Comparison of ENCODE assay signal across 9 cellular contexts in the genomic region with DNA sequence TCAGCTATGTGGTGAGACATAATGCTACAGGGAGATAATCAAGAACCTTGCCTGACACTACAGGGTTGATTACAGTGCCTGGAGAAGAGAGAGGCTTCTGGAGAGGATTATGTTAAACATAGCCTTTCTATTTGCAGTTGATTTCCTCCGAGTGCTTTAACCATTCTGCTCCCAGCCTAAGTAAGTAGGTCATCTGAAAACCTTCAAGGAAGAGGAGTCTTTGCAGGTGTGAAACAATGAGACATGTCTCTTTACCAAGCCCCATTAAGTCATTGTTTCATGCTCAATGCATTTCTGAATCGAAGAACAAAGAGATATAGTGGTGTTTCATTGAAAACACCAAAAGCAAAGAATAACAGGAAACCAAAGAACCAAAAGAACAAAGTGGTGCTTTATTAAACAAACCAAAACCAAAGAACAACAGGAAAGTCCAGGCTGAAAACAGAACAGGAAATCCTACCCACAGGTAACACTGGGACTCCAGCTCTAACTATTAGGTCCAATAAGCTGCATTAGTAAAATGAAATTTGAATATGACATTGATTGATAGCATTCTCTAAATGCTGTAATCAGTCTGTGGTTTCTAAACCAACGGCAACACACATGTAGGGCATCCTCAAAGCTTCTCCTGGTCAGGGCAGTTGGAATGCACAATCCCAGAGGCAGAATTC.
DNase-seq lines count a peak whose midpoint lies in the region; ATAC-seq, FAIRE-seq and TF ChIP-seq lines count a peak whose summit lies in the region.
"Had no signal": no experiment of that assay in that cellular context is flagged by ENCODE, and none has a peak within 500 bp of the region (broad histone marks: within the 10 kb centered on the region; RNA-seq: fewer than 3 reads in every experiment).

No MANE protein-coding gene starts in this region.

- no peak for TF ChIP-seq RAD21 in H1 (IDR thresholded peaks at IDR 0.05 in 1 of 2, conservative IDR thresholded peaks at IDR 0.05 in 1 of 2; ENCODE audit: low read depth in 2 of 2, low read length in 2 of 2)

- no peaks in the 10 kb centered on the region for H3K79me1 ChIP-seq in H1 (ENCODE audit: low read depth, low read length)

- H3K36me3 ChIP-seq in H1 (ENCODE audit: control insufficient read depth in 2 of 4, insufficient read depth in 4 of 4, low read length in 3 of 4) (no peaks in the 10 kb centered on the region), GM23248 (ENCODE audit: low read depth) (no peaks in the 10 kb centered on the region)

- no peak overlapping the region for H4K5ac ChIP-seq in H1 (ENCODE audit: insufficient read length, low read depth, low read length)

- H3K9ac ChIP-seq in H1 (replicated peaks in 1 of 4; ENCODE audit: extremely low read depth in 1 of 4, low read depth in 3 of 4, low read length in 3 of 4) (no peak overlapping the region), GM23248 (no peak overlapping the region)

- H4K8ac ChIP-seq in H1 (ENCODE audit: extremely low read depth, insufficient read depth, low read length), result no peak overlapping the region

- CTCF ChIA-PET in H1 (lab: Charles Lee; ENCODE audit: partially characterized antibody), result interaction anchor here (0.6 to 1.0 kb wide), 3 partner anchors 34 to 967 kb away, joined by 3 to 4 read pairs (median 3); no protein-coding TSS in a partner anchor

- peaks cover 6% of the 10 kb centered on the region for H3K27me3 Mint-ChIP-seq in IgD-negative memory B cell

- H3F3A ChIP-seq in GM23248 (ENCODE audit: insufficient read depth), result peaks cover 8% of the 10 kb centered on the region; the same call in 1 of the 2 replicates

- H3K79me2 ChIP-seq in H1 (ENCODE audit: control insufficient read depth in 1 of 2, insufficient read depth in 2 of 2, low read length in 2 of 2), result no peaks in the 10 kb centered on the region
- no peaks in the 10 kb centered on the region for H3K79me2 ChIP-seq in GM23248 (ENCODE audit: insufficient read depth)

- peak overlapping the region; percentile 81 for H4K91ac ChIP-seq in H1 (replicated peaks; ENCODE audit: insufficient read length, low read length)

- H2BK5ac ChIP-seq in H1 (ENCODE audit: low read depth, low read length), result no peak overlapping the region

- H3K14ac ChIP-seq in H1 (ENCODE audit: insufficient read length), result no peak overlapping the region

- H3K4me1 Mint-ChIP-seq in IgD-negative memory B cell, result peaks cover 12 to 18% (median 18%) of the 10 kb centered on the region in 3 donors

- no peaks in the 10 kb centered on the region for H3K9me3 Mint-ChIP-seq in IgD-negative memory B cell

- H3K4me1 ChIP-seq in H1 (replicated peaks in 1 of 4; ENCODE audit: control insufficient read depth in 3 of 4, insufficient read depth in 4 of 4, low read length in 3 of 4) (peaks cover 6 to 19% (median 17%) of the 10 kb centered on the region in 4 experiments; a peak in 6 of 7 replicates), GM23248 (ENCODE audit: insufficient read depth) (peaks cover 4% of the 10 kb centered on the region)

- H2AK5ac ChIP-seq in H1 (ENCODE audit: low read depth, low read length), result no peak overlapping the region

- TF ChIP-seq CTCF in C4-2B (conservative IDR thresholded peaks at IDR 0.05), result no peak
- no peak for TF ChIP-seq CTCF in H1 (IDR thresholded peaks at IDR 0.05; ENCODE audit: control extremely low read depth in 1 of 3, insufficient read depth in 1 of 3, low read depth in 1 of 3, low read length in 3 of 3)

- in situ Hi-C loops in GM23248 (cut with MboI), result no loop called here

- H3K9me2 ChIP-seq in GM23248 (ENCODE audit: insufficient read depth), result no peaks in the 10 kb centered on the region

- H3K27ac ChIP-seq in C4-2B, result peak overlapping the region; percentile 77
- no peak overlapping the region for H3K27ac ChIP-seq in H1 (ENCODE audit: low read depth, low read length)
- H3K27ac ChIP-seq in GM23248, result no peak overlapping the region

- no peaks in the 10 kb centered on the region for H3K23me2 ChIP-seq in H1 (ENCODE audit: low read depth, low read length)

- peak overlapping the region in 2 of 4 donors; percentile 18 to 58 for H3K4me3 Mint-ChIP-seq in IgD-negative memory B cell

- no peak overlapping the region for H2BK15ac ChIP-seq in H1 (ENCODE audit: low read length)

- H3K4ac ChIP-seq in H1 (replicated peaks; ENCODE audit: insufficient read length, low read depth, low read length), result no peak overlapping the region

- peaks cover 4% of the 10 kb centered on the region for H3K36me3 Mint-ChIP-seq in IgD-negative memory B cell

- H4K20me1 ChIP-seq in H1 (replicated peaks in 1 of 2; ENCODE audit: control insufficient read depth in 1 of 2, insufficient read depth in 2 of 2, low read length in 2 of 2) (no peaks in the 10 kb centered on the region), GM23248 (ENCODE audit: insufficient read depth) (no peaks in the 10 kb centered on the region)

- TF ChIP-seq EP300 in H1 (IDR thresholded peaks at IDR 0.05; ENCODE audit: borderline replicate concordance in 1 of 2, low read depth in 2 of 2, low read length in 2 of 2), result no peak

- no peak overlapping the region for H2BK120ac ChIP-seq in H1 (replicated peaks; ENCODE audit: low read depth, low read length)

- H3K4me3 ChIP-seq in H1 (ENCODE audit: extremely low read depth in 1 of 4, insufficient read depth in 2 of 4, low read depth in 3 of 4, low read length in 4 of 4) (no peak overlapping the region), GM23248 (no peak overlapping the region)

- H3K9me3 ChIP-seq in H1 (ENCODE audit: insufficient read depth in 2 of 2, low read depth in 1 of 2, low read length in 1 of 2), result no peaks in the 10 kb centered on the region
- no peaks in the 10 kb centered on the region for H3K9me3 ChIP-seq in GM23248 (ENCODE audit: low read depth)

- H3K18ac ChIP-seq in H1 (ENCODE audit: extremely low read depth, low read length), result no peak overlapping the region

- no peak overlapping the region for H3K56ac ChIP-seq in H1 (replicated peaks; ENCODE audit: insufficient read length, low read depth, low read length)

- WGBS in H1 (ENCODE audit: extremely low coverage in 1 of 2, insufficient coverage in 1 of 2, insufficient read length in 1 of 2, insufficient replicate concordance in 2 of 2, low coverage in 1 of 2, low lambda C conversion rate in 2 of 2, missing lambda C conversion rate in 1 of 2), 2 experiments, result 53% methylated on average over 3 of the region's 3 CpGs; no CpG with 5 or more reads in 1 of the 2 experiments
- WGBS in GM23248 (ENCODE audit: low coverage in 1 of 2, low lambda C conversion rate in 2 of 2, missing lambda C conversion rate in 2 of 2), 2 experiments, result 79% methylated on average over 3 of the region's 3 CpGs

- H3K4me2 ChIP-seq in H1 (ENCODE audit: insufficient read depth in 1 of 2, low read depth in 2 of 2, low read length in 2 of 2) (no peak overlapping the region), GM23248 (ENCODE audit: unreplicated experiment) (no peak overlapping the region)

- peaks cover 0 to 3% (median 0%) of the 10 kb centered on the region in 4 experiments; a peak in 2 of 7 replicates for H3K27me3 ChIP-seq in H1 (replicated peaks in 1 of 4; ENCODE audit: control insufficient read depth in 3 of 4, extremely low read depth in 1 of 4, insufficient read depth in 3 of 4, low read length in 3 of 4)
- H3K27me3 ChIP-seq in GM23248 (replicated peaks; ENCODE audit: insufficient read depth), result no peaks in the 10 kb centered on the region

- H3K27ac Mint-ChIP-seq in IgD-negative memory B cell, result peak overlapping the region in 2 of 3 donors; percentile 15 to 17

- peak; percentile 81 for FAIRE-seq in H1 (lab: Jason Lieb, UNC)
- FAIRE-seq: G401.6 had no signal

- DNase-seq in H1 (ENCODE audit: low read depth in 1 of 2, low spot score in 2 of 2) (no peak), activated gamma-delta T cell (lab: John Stamatoyannopoulos, UW) (no peak), dedifferentiated amniotic fluid mesenchymal stem cell (ENCODE audit: extremely low spot score) (no peak), GM23248 (no peak), AG08395 (ENCODE audit: low spot score) (no peak)

- no peak overlapping the region for H3K23ac ChIP-seq in H1 (ENCODE audit: insufficient read length)

- no peak overlapping the region for H2AFZ ChIP-seq in H1 (ENCODE audit: low read length)
- no peak overlapping the region for H2AFZ ChIP-seq in GM23248

- peak; percentile 82 for ATAC-seq in GM21390 (IDR thresholded peaks at IDR 0.05; ENCODE audit: unreplicated experiment)

- no peak overlapping the region for H2BK12ac ChIP-seq in H1 (ENCODE audit: low read depth, low read length)

- no peak for TF ChIP-seq POLR2A in H1 (IDR thresholded peaks at IDR 0.05; ENCODE audit: control extremely low read depth in 1 of 2, low read depth in 2 of 2, low read length in 2 of 2)

- H2BK20ac ChIP-seq in H1 (ENCODE audit: low read length), result no peak overlapping the region

- POLR2A ChIA-PET in H1 (lab: Charles Lee; ENCODE audit: partially characterized antibody), result interaction anchor here (0.5 to 0.6 kb wide), 3 partner anchors 13 to 130 kb away, joined by 3 read pairs; no protein-coding TSS in a partner anchor

TF ChIP-seq in H1, 55 proteins besides CTCF, POLR2A, EP300 and RAD21 (continues in another document):
- TF ChIP-seq TAF1 (IDR thresholded peaks at IDR 0.05; ENCODE audit: low read depth, low read length) (no peak), GTF2F1 (IDR thresholded peaks at IDR 0.05; ENCODE audit: borderline replicate concordance, low read depth, low read length) (no peak), RNF2 (IDR thresholded peaks at IDR 0.05; ENCODE audit: borderline replicate concordance, low read depth, low read length, missing control alignments, poor library complexity, severe bottlenecking) (no peak), BRCA1 (IDR thresholded peaks at IDR 0.05; ENCODE audit: low read depth, low read length) (no peak), EZH2 (IDR thresholded peaks at IDR 0.05; ENCODE audit: low read depth, low read length, severe bottlenecking) (no peak), SUZ12 (IDR thresholded peaks at IDR 0.05; ENCODE audit: low read length) (no peak), CHD2 (IDR thresholded peaks at IDR 0.05; ENCODE audit: low read length) (no peak), POLR2AphosphoS5 (IDR thresholded peaks at IDR 0.05; ENCODE audit: low read depth, low read length) (no peak)
- TF ChIP-seq, protein P1, sequence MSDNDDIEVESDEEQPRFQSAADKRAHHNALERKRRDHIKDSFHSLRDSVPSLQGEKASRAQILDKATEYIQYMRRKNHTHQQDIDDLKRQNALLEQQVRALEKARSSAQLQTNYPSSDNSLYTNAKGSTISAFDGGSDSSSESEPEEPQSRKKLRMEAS (IDR thresholded peaks at IDR 0.05), result no peak
- TF ChIP-seq, protein P2, sequence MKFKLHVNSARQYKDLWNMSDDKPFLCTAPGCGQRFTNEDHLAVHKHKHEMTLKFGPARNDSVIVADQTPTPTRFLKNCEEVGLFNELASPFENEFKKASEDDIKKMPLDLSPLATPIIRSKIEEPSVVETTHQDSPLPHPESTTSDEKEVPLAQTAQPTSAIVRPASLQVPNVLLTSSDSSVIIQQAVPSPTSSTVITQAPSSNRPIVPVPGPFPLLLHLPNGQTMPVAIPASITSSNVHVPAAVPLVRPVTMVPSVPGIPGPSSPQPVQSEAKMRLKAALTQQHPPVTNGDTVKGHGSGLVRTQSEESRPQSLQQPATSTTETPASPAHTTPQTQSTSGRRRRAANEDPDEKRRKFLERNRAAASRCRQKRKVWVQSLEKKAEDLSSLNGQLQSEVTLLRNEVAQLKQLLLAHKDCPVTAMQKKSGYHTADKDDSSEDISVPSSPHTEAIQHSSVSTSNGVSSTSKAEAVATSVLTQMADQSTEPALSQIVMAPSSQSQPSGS (IDR thresholded peaks at IDR 0.05; ENCODE audit: low read length), result no peak
